In the genomic region with DNA sequence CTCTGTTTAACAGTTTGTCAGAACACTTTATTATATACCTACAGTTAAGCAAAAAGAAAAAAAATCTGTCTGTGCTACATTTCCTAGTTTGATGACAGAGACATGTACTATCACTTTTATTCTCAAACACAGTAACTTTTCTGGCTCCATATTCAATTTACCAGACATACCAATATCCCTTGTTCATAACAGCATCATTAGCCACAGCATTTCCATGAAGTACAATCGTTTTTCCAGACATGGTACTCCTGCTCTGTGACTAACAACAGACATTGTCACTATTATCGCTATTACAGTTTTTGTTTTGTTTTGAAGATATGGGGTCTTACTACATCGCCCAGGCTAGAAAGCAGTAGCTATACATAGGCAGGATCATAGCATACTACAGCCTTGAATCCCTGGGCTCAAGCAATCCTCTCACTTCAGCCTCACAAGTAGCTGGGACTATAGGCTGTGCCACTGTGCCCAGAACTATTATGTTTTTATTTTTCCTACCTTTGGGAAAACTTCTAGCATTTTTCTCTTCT, we compare ENCODE assay signal across 23 cellular contexts.
"Had no signal": no experiment of that assay in that cellular context is flagged by ENCODE, and none has a peak within 500 bp of the region (broad histone marks: within the 10 kb centered on the region; RNA-seq: fewer than 3 reads in every experiment).

No MANE protein-coding gene starts in this region.

- H3K27me3 Mint-ChIP-seq: activated CD4-positive, alpha-beta T cell treated with anti-CD3 and anti-CD28 coated beads for 36 hours; activated naive CD8-positive, alpha-beta T cell had no signal

- H3K4me3 ChIP-seq: right atrium auricular region, smooth muscle cell, tibial nerve had no signal

- H3K27ac ChIP-seq: epithelial cell of prostate, parathyroid adenoma, right atrium auricular region, tibial nerve had no signal

- H3K27ac Mint-ChIP-seq: activated CD4-positive, alpha-beta T cell treated with anti-CD3 and anti-CD28 coated beads for 36 hours; activated naive CD8-positive, alpha-beta T cell; WTC11 had no signal

- H3K4me1 Mint-ChIP-seq: activated CD4-positive, alpha-beta T cell treated with anti-CD3 and anti-CD28 coated beads for 36 hours; neural crest cell; WTC11 had no signal

- ATAC-seq: activated CD4-positive, alpha-beta T cell treated with anti-CD3 and anti-CD28 coated beads for 36 hours; left cardiac atrium; left ventricle myocardium superior; WTC11 had no signal

- H3K4me1 ChIP-seq: parathyroid adenoma, right atrium auricular region, tibial nerve had no signal

- H3K4me3 Mint-ChIP-seq: activated CD4-positive, alpha-beta T cell treated with anti-CD3 and anti-CD28 coated beads for 36 hours; activated naive CD8-positive, alpha-beta T cell; activated T-cell treated with anti-CD3 and anti-CD28 coated beads, Interleukin-2, amount 50 U/mL, for 72 hours; neural crest cell; WTC11 had no signal

- H3K9me3 Mint-ChIP-seq: neural crest cell had no signal

- H3K9me3 ChIP-seq: right atrium auricular region, tibial nerve had no signal

- DNase-seq: activated CD4-positive, alpha-beta T cell treated with anti-CD3 and anti-CD28 coated beads for 36 hours; activated CD4-positive, alpha-beta T cell treated with anti-CD3 and anti-CD28 coated beads, Interleukin-2, amount 50 U/mL, for 4 hours; activated effector memory CD4-positive, alpha-beta T cell treated with Interleukin-2 at 50 U/mL for 16 hours; activated naive CD4-positive, alpha-beta T cell treated with Interleukin-2 at 50 U/mL for 16 hours; activated T-cell treated with anti-CD3 and anti-CD28 coated beads for 4 hours; activated T-cell treated with anti-CD3 and anti-CD28 coated beads, Interleukin-2, amount 50 U/mL, for 72 hours; anterior cingulate cortex; dermis blood vessel endothelial cell; effector CD4-positive, alpha-beta T cell; left cardiac atrium; left ventricle myocardium superior; nucleus accumbens; stimulated activated CD4-positive, alpha-beta T cell treated with anti-CD3 and anti-CD28 coated beads, Interleukin-1b, Interleukin-23, amount 100 ng/mL, for 48 hours; stimulated activated naive CD4-positive, alpha-beta T cell; T-helper 2 cell had no signal

- H3K36me3 ChIP-seq: right atrium auricular region had no signal

- H3K27me3 ChIP-seq: right atrium auricular region, tibial nerve had no signal
